1 cellular context compared by ENCODE assay signal in genomic region chr3:31247850-31248618, GRCh38.
TF ChIP-seq lines count a peak whose summit lies in the region.

No MANE protein-coding gene starts in this region.

TF ChIP-seq in HepG2, 621 proteins besides CTCF, POLR2A, EP300 and RAD21 (continued from another document and continues in another):
- TF ChIP-seq ZNF383 (CRISPR knock-in tag; IDR thresholded peaks at IDR 0.05; ENCODE audit: borderline replicate concordance) (no peak), RARG (CRISPR knock-in tag; IDR thresholded peaks at IDR 0.05; ENCODE audit: low read depth) (no peak), BRF2 (CRISPR knock-in tag; IDR thresholded peaks at IDR 0.05) (no peak), KLF6 (CRISPR knock-in tag; IDR thresholded peaks at IDR 0.05) (no peak), ZSCAN25 (CRISPR knock-in tag; IDR thresholded peaks at IDR 0.05) (no peak), MBD4 (IDR thresholded peaks at IDR 0.05; ENCODE audit: borderline replicate concordance, low read length) (no peak), HDAC2 (CRISPR knock-in tag; IDR thresholded peaks at IDR 0.05) (peak; percentile 37; the same call in 1 of the 2 replicates), DNMT1 (CRISPR knock-in tag; IDR thresholded peaks at IDR 0.05) (no peak), ARID5B (CRISPR knock-in tag; IDR thresholded peaks at IDR 0.05) (peak; percentile 81), CEBPZ (IDR thresholded peaks at IDR 0.05; ENCODE audit: low read length) (no peak), GATA4 (IDR thresholded peaks at IDR 0.05; ENCODE audit: borderline replicate concordance, low read depth) (no peak), HOMEZ (CRISPR knock-in tag; IDR thresholded peaks at IDR 0.05; ENCODE audit: low read depth) (peak; percentile 54), ZKSCAN5 (CRISPR knock-in tag; IDR thresholded peaks at IDR 0.05) (no peak), MIXL1 (CRISPR knock-in tag; IDR thresholded peaks at IDR 0.05) (0 out of 2 replicates have a peak, but pooled peaks have one; percentile 32), HNF4G (IDR thresholded peaks at IDR 0.05; ENCODE audit: borderline replicate concordance, low read depth, low read length) (no peak), HNF4G (CRISPR knock-in tag; IDR thresholded peaks at IDR 0.05; ENCODE audit: borderline replicate concordance, low read depth) (no peak), KAT2B (IDR thresholded peaks at IDR 0.05; ENCODE audit: borderline replicate concordance, low read depth, low read length) (peak; percentile 40; the same call in 1 of the 2 replicates), NFIB (CRISPR knock-in tag; IDR thresholded peaks at IDR 0.05; ENCODE audit: borderline replicate concordance) (no peak), ZNF720 (CRISPR knock-in tag; IDR thresholded peaks at IDR 0.05) (no peak), ZNF12 (CRISPR knock-in tag; IDR thresholded peaks at IDR 0.05) (no peak), ZNF550 (CRISPR knock-in tag; IDR thresholded peaks at IDR 0.05; ENCODE audit: borderline replicate concordance) (no peak), ZNF280D (CRISPR knock-in tag; IDR thresholded peaks at IDR 0.05) (no peak), GATAD1 (CRISPR knock-in tag; IDR thresholded peaks at IDR 0.05) (no peak), ZNF136 (CRISPR knock-in tag; IDR thresholded peaks at IDR 0.05; ENCODE audit: low read depth) (no peak), HNRNPLL (IDR thresholded peaks at IDR 0.05; ENCODE audit: low read depth, low read length, poor library complexity, severe bottlenecking) (no peak), SNAPC5 (CRISPR knock-in tag; IDR thresholded peaks at IDR 0.05; ENCODE audit: borderline replicate concordance) (no peak), TAF1 (CRISPR knock-in tag; IDR thresholded peaks at IDR 0.05) (no peak), ZNF333 (CRISPR knock-in tag; IDR thresholded peaks at IDR 0.05; ENCODE audit: borderline replicate concordance) (no peak), ZNF629 (CRISPR knock-in tag; conservative IDR thresholded peaks at IDR 0.05) (peak; percentile 76), ERF (CRISPR knock-in tag; IDR thresholded peaks at IDR 0.05) (peak; percentile 48; the same call in 1 of the 2 replicates), ZNF710 (CRISPR knock-in tag; IDR thresholded peaks at IDR 0.05; ENCODE audit: borderline replicate concordance) (no peak), MIER2 (CRISPR knock-in tag; IDR thresholded peaks at IDR 0.05) (no peak), ZNF460 (CRISPR knock-in tag; IDR thresholded peaks at IDR 0.05; ENCODE audit: borderline replicate concordance) (no peak)
- TF ChIP-seq, protein P1, sequence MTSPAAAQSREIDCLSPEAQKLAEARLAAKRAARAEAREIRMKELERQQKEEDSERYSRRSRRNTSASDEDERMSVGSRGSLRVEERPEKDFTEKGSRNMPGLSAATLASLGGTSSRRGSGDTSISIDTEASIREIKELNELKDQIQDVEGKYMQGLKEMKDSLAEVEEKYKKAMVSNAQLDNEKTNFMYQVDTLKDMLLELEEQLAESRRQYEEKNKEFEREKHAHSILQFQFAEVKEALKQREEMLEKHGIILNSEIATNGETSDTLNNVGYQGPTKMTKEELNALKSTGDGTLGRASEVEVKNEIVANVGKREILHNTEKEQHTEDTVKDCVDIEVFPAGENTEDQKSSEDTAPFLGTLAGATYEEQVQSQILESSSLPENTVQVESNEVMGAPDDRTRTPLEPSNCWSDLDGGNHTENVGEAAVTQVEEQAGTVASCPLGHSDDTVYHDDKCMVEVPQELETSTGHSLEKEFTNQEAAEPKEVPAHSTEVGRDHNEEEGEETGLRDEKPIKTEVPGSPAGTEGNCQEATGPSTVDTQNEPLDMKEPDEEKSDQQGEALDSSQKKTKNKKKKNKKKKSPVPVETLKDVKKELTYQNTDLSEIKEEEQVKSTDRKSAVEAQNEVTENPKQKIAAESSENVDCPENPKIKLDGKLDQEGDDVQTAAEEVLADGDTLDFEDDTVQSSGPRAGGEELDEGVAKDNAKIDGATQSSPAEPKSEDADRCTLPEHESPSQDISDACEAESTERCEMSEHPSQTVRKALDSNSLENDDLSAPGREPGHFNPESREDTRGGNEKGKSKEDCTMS (CRISPR knock-in tag; conservative IDR thresholded peaks at IDR 0.05), result no peak
- TF ChIP-seq, protein P2, sequence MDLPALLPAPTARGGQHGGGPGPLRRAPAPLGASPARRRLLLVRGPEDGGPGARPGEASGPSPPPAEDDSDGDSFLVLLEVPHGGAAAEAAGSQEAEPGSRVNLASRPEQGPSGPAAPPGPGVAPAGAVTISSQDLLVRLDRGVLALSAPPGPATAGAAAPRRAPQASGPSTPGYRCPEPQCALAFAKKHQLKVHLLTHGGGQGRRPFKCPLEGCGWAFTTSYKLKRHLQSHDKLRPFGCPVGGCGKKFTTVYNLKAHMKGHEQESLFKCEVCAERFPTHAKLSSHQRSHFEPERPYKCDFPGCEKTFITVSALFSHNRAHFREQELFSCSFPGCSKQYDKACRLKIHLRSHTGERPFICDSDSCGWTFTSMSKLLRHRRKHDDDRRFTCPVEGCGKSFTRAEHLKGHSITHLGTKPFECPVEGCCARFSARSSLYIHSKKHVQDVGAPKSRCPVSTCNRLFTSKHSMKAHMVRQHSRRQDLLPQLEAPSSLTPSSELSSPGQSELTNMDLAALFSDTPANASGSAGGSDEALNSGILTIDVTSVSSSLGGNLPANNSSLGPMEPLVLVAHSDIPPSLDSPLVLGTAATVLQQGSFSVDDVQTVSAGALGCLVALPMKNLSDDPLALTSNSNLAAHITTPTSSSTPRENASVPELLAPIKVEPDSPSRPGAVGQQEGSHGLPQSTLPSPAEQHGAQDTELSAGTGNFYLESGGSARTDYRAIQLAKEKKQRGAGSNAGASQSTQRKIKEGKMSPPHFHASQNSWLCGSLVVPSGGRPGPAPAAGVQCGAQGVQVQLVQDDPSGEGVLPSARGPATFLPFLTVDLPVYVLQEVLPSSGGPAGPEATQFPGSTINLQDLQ (CRISPR knock-in tag; IDR thresholded peaks at IDR 0.05), result no peak
- TF ChIP-seq, protein P3, sequence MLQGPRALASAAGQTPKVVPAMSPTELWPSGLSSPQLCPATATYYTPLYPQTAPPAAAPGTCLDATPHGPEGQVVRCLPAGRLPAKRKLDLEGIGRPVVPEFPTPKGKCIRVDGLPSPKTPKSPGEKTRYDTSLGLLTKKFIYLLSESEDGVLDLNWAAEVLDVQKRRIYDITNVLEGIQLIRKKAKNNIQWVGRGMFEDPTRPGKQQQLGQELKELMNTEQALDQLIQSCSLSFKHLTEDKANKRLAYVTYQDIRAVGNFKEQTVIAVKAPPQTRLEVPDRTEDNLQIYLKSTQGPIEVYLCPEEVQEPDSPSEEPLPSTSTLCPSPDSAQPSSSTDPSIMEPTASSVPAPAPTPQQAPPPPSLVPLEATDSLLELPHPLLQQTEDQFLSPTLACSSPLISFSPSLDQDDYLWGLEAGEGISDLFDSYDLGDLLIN (CRISPR knock-in tag; IDR thresholded peaks at IDR 0.05; ENCODE audit: borderline replicate concordance), result no peak
